Comparison of ENCODE assay signal across 11 cellular contexts in the genomic region with DNA sequence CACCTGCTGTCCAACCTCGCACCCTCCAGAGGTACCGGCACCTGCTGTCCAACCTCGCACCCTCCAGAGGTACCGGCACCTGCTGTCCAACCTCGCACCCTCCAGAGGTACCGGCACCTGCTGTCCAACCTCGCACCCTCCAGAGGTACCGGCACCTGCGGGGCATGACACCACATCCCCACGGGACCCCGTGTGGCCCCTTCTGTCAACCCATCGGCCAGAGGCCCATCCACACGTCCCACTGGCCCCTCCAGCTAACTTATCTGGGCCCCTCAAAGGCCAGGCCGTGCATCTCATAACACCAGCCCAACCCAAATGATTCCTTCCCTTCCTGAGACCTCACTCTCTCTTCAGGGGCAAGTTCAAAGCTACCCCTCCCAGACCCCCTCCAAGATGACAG. TPM values are rescaled to one million over a fixed set of nuclear protein-coding genes. Genes with fewer than 3 reads are reported as not detected.
DNase-seq lines count a peak whose midpoint lies in the region; ATAC-seq lines count a peak whose summit lies in the region.
"Not testable (repeated sequence)": the region's sequence is repeated elsewhere in the genome, so short reads cannot be mapped to it uniquely, and the experiment has no call there.
"Had no signal": no experiment of that assay in that cellular context is flagged by ENCODE, and none has a peak within 500 bp of the region (broad histone marks: within the 10 kb centered on the region; RNA-seq: fewer than 3 reads in every experiment).

No MANE protein-coding gene starts in this region.

- peak overlapping the region; percentile 99 for H3K27ac Mint-ChIP-seq in CD4-positive, CD25-positive, alpha-beta regulatory T cell
- H3K27ac Mint-ChIP-seq in IgD-negative memory B cell: peak overlapping the region in 2 of 3 donors; percentile 83 to 92
- peak overlapping the region; percentile 95 for H3K27ac Mint-ChIP-seq in activated CD4-positive, alpha-beta T cell treated with anti-CD3 and anti-CD28 coated beads for 36 hours
- H3K27ac Mint-ChIP-seq in activated naive CD8-positive, alpha-beta T cell: peak overlapping the region; percentile 97
- peak overlapping the region; percentile 89 to 96 for H3K27ac Mint-ChIP-seq in effector memory CD8-positive, alpha-beta T cell
- H3K27ac Mint-ChIP-seq in naive thymus-derived CD8-positive, alpha-beta T cell: peak overlapping the region; percentile 88 to 100 (median 97)
- peak overlapping the region; percentile 93 for H3K27ac Mint-ChIP-seq in stimulated activated effector memory CD8-positive, alpha-beta T cell treated with anti-CD3 and anti-CD28 coated beads, Interleukin-12 subunit alpha, Interleukin-12 subunit beta, amount 100 ng/mL, for 72 hours

- H3K27me3 Mint-ChIP-seq in CD4-positive, CD25-positive, alpha-beta regulatory T cell; IgD-negative memory B cell; activated CD4-positive, alpha-beta T cell treated with anti-CD3 and anti-CD28 coated beads for 36 hours; activated T-cell treated with anti-CD3 and anti-CD28 coated beads, Interleukin-2, amount 50 U/mL, for 4 hours (ENCODE audit: low read depth); activated naive CD8-positive, alpha-beta T cell; effector memory CD8-positive, alpha-beta T cell; naive thymus-derived CD8-positive, alpha-beta T cell: not testable (repeated sequence)

- not testable (repeated sequence) for H3K9me3 Mint-ChIP-seq in CD4-positive, CD25-positive, alpha-beta regulatory T cell; IgD-negative memory B cell; activated CD4-positive, alpha-beta T cell treated with anti-CD3 and anti-CD28 coated beads for 36 hours (ENCODE audit: low read depth); activated T-cell treated with anti-CD3 and anti-CD28 coated beads, Interleukin-2, amount 50 U/mL, for 4 hours; activated naive CD8-positive, alpha-beta T cell (ENCODE audit: low read depth); effector memory CD8-positive, alpha-beta T cell; naive thymus-derived CD8-positive, alpha-beta T cell; stimulated activated effector memory CD8-positive, alpha-beta T cell treated with anti-CD3 and anti-CD28 coated beads, Interleukin-12 subunit alpha, Interleukin-12 subunit beta, amount 100 ng/mL, for 72 hours

- peaks cover 42% of the 10 kb centered on the region for H3K36me3 Mint-ChIP-seq in CD4-positive, CD25-positive, alpha-beta regulatory T cell
- not testable (repeated sequence) for H3K36me3 Mint-ChIP-seq in IgD-negative memory B cell
- peaks cover 29% of the 10 kb centered on the region for H3K36me3 Mint-ChIP-seq in activated CD4-positive, alpha-beta T cell treated with anti-CD3 and anti-CD28 coated beads for 36 hours (ENCODE audit: low read depth)
- peaks cover 25% of the 10 kb centered on the region for H3K36me3 Mint-ChIP-seq in activated T-cell treated with anti-CD3 and anti-CD28 coated beads, Interleukin-2, amount 50 U/mL, for 4 hours (ENCODE audit: insufficient read depth)
- peaks cover 10% of the 10 kb centered on the region for H3K36me3 Mint-ChIP-seq in activated naive CD8-positive, alpha-beta T cell
- H3K36me3 Mint-ChIP-seq in effector memory CD8-positive, alpha-beta T cell (ENCODE audit: insufficient read depth): peaks cover 50% of the 10 kb centered on the region
- H3K36me3 Mint-ChIP-seq in naive thymus-derived CD8-positive, alpha-beta T cell: peaks cover 11 to 35% (median 11%) of the 10 kb centered on the region in 3 donors
- H3K36me3 Mint-ChIP-seq in stimulated activated effector memory CD8-positive, alpha-beta T cell treated with anti-CD3 and anti-CD28 coated beads, Interleukin-12 subunit alpha, Interleukin-12 subunit beta, amount 100 ng/mL, for 72 hours: peaks cover 44% of the 10 kb centered on the region

- not testable (repeated sequence) for H3K27me3 ChIP-seq in CD4-positive, CD25-positive, alpha-beta regulatory T cell (ENCODE audit: control insufficient read depth, insufficient read depth, low read length)

- not testable (repeated sequence) for H3K9me3 ChIP-seq in CD4-positive, CD25-positive, alpha-beta regulatory T cell (ENCODE audit: control insufficient read depth in 2 of 2, low read length in 2 of 2)

- H3K27ac ChIP-seq in CD4-positive, CD25-positive, alpha-beta regulatory T cell (ENCODE audit: insufficient read depth, low read length, poor library complexity, severe bottlenecking): peak overlapping the region; percentile 88

- not testable (repeated sequence) for DNase-seq in CD4-positive, CD25-positive, alpha-beta regulatory T cell; activated CD4-positive, alpha-beta T cell treated with anti-CD3 and anti-CD28 coated beads for 36 hours; activated T-cell treated with anti-CD3 and anti-CD28 coated beads, Interleukin-2, amount 50 U/mL, for 4 hours; effector memory CD8-positive, alpha-beta T cell; naive thymus-derived CD8-positive, alpha-beta T cell; stimulated activated effector memory CD8-positive, alpha-beta T cell treated with anti-CD3 and anti-CD28 coated beads, Interleukin-12 subunit alpha, Interleukin-12 subunit beta, amount 100 ng/mL, for 72 hours (ENCODE audit: low spot score in 2 of 2)

- peaks cover 98% of the 10 kb centered on the region for H3K4me1 ChIP-seq in CD4-positive, CD25-positive, alpha-beta regulatory T cell (ENCODE audit: control insufficient read depth, insufficient read depth, low read length, poor library complexity, severe bottlenecking)

- intact Hi-C loops in activated CD4-positive, alpha-beta T cell treated with anti-CD3 and anti-CD28 coated beads for 36 hours (cut with DNase I, micrococcal nuclease): loop anchor here in 1 of 2 experiments (5.0 kb wide), 1 partner anchor 1439 kb away; no protein-coding TSS in a partner anchor

- peak overlapping the region; percentile 97 for H3K4me3 ChIP-seq in CD4-positive, CD25-positive, alpha-beta regulatory T cell (ENCODE audit: low read depth, low read length)

- CTCF ChIA-PET in activated CD4-positive, alpha-beta T cell treated with anti-CD3 and anti-CD28 coated beads for 36 hours (lab: Charles Lee): interaction anchor here (0.7 to 1.4 kb wide), 4 partner anchors 11 to 251 kb away, joined by 3 to 5 read pairs (median 4); no protein-coding TSS in a partner anchor

- H3K36me3 ChIP-seq in CD4-positive, CD25-positive, alpha-beta regulatory T cell (ENCODE audit: control insufficient read depth, insufficient read depth, low read length): peaks cover 43% of the 10 kb centered on the region

- POLR2A ChIA-PET in activated CD4-positive, alpha-beta T cell treated with anti-CD3 and anti-CD28 coated beads for 36 hours (lab: Charles Lee): not testable (repeated sequence)
- POLR2A ChIA-PET in naive thymus-derived CD8-positive, alpha-beta T cell (lab: Charles Lee): interaction anchor here (1.7 to 13.0 kb wide), 8 partner anchors 9 to 96 kb away, joined by 5 to 207 read pairs (median 20); no protein-coding TSS in a partner anchor

- H3K4me1 Mint-ChIP-seq in CD4-positive, CD25-positive, alpha-beta regulatory T cell: peaks cover 11 to 90% (median 52%) of the 10 kb centered on the region in 4 donors
- H3K4me1 Mint-ChIP-seq in IgD-negative memory B cell: peaks cover 43 to 71% (median 45%) of the 10 kb centered on the region in 3 donors
- peaks cover 86% of the 10 kb centered on the region for H3K4me1 Mint-ChIP-seq in activated CD4-positive, alpha-beta T cell treated with anti-CD3 and anti-CD28 coated beads for 36 hours
- H3K4me1 Mint-ChIP-seq in activated T-cell treated with anti-CD3 and anti-CD28 coated beads, Interleukin-2, amount 50 U/mL, for 4 hours (ENCODE audit: low read depth): peaks cover 88% of the 10 kb centered on the region
- H3K4me1 Mint-ChIP-seq in activated naive CD8-positive, alpha-beta T cell (ENCODE audit: low read depth): peaks cover 82% of the 10 kb centered on the region
- H3K4me1 Mint-ChIP-seq in effector memory CD8-positive, alpha-beta T cell (ENCODE audit: low read depth in 2 of 2): peaks cover 65 to 84% of the 10 kb centered on the region in 2 donors
- H3K4me1 Mint-ChIP-seq in naive thymus-derived CD8-positive, alpha-beta T cell: peaks cover 52 to 92% (median 83%) of the 10 kb centered on the region in 4 donors
- peaks cover 87% of the 10 kb centered on the region for H3K4me1 Mint-ChIP-seq in stimulated activated effector memory CD8-positive, alpha-beta T cell treated with anti-CD3 and anti-CD28 coated beads, Interleukin-12 subunit alpha, Interleukin-12 subunit beta, amount 100 ng/mL, for 72 hours

- ATAC-seq in CD4-positive, CD25-positive, alpha-beta regulatory T cell (ENCODE audit: low read depth in 2 of 2); activated CD4-positive, alpha-beta T cell treated with anti-CD3 and anti-CD28 coated beads for 36 hours; activated T-cell treated with anti-CD3 and anti-CD28 coated beads, Interleukin-2, amount 50 U/mL, for 4 hours; effector memory CD8-positive, alpha-beta T cell (replicated peaks); naive thymus-derived CD8-positive, alpha-beta T cell; stimulated activated effector memory CD8-positive, alpha-beta T cell treated with anti-CD3 and anti-CD28 coated beads, Interleukin-12 subunit alpha, Interleukin-12 subunit beta, amount 100 ng/mL, for 72 hours: not testable (repeated sequence)

- peak overlapping the region; percentile 90 to 100 (median 99) for H3K4me3 Mint-ChIP-seq in CD4-positive, CD25-positive, alpha-beta regulatory T cell
- peak overlapping the region; percentile 54 to 81 (median 72) for H3K4me3 Mint-ChIP-seq in IgD-negative memory B cell
- H3K4me3 Mint-ChIP-seq in activated CD4-positive, alpha-beta T cell treated with anti-CD3 and anti-CD28 coated beads for 36 hours: not testable (repeated sequence)
- peak overlapping the region; percentile 99 for H3K4me3 Mint-ChIP-seq in activated T-cell treated with anti-CD3 and anti-CD28 coated beads, Interleukin-2, amount 50 U/mL, for 4 hours
- peak overlapping the region; percentile 99 for H3K4me3 Mint-ChIP-seq in activated naive CD8-positive, alpha-beta T cell
- H3K4me3 Mint-ChIP-seq in effector memory CD8-positive, alpha-beta T cell: peak overlapping the region; percentile 99 to 100
- peak overlapping the region; percentile 94 to 100 (median 98) for H3K4me3 Mint-ChIP-seq in naive thymus-derived CD8-positive, alpha-beta T cell
- peak overlapping the region; percentile 99 for H3K4me3 Mint-ChIP-seq in stimulated activated effector memory CD8-positive, alpha-beta T cell treated with anti-CD3 and anti-CD28 coated beads, Interleukin-12 subunit alpha, Interleukin-12 subunit beta, amount 100 ng/mL, for 72 hours

RNA-seq across cellular contexts. Expression of gene RASA3, which starts 6.3 kb away (rescaled TPM):
- 265 TPM for total RNA-seq in CD4-positive, CD25-positive, alpha-beta regulatory T cell
- 100 to 1,000 TPM in 1 of 4 donors, 10 to 100 TPM in 3; 93.8 to 116 (median 99.6) TPM for polyA plus RNA-seq in CD4-positive, CD25-positive, alpha-beta regulatory T cell
- polyA plus RNA-seq in IgD-negative memory B cell: 52.8 TPM
- 10 to 100 TPM; 33.0 to 34.7 TPM for total RNA-seq in activated CD4-positive, alpha-beta T cell treated with anti-CD3 and anti-CD28 coated beads for 36 hours
- total RNA-seq in activated T-cell treated with anti-CD3 and anti-CD28 coated beads, Interleukin-2, amount 50 U/mL, for 4 hours: 10 to 100 TPM; 23.7 to 28.7 (median 26.6) TPM
- total RNA-seq in naive thymus-derived CD8-positive, alpha-beta T cell: 100 to 1,000 TPM; 194 to 196 TPM
- polyA plus RNA-seq in naive thymus-derived CD8-positive, alpha-beta T cell: 100 to 1,000 TPM in 2 of 3 donors, 10 to 100 TPM in 1; 62.2 to 169 (median 105) TPM

RNA-seq across cellular contexts. Expression of gene CFAP97D2, which starts 53.0 kb away (rescaled TPM):
- total RNA-seq in CD4-positive, CD25-positive, alpha-beta regulatory T cell: not detected
- polyA plus RNA-seq in CD4-positive, CD25-positive, alpha-beta regulatory T cell: under 1 TPM in 2 of 4 donors, not detected in 2; 0.22 to 0.86 TPM
- not detected for polyA plus RNA-seq in IgD-negative memory B cell
- total RNA-seq in activated CD4-positive, alpha-beta T cell treated with anti-CD3 and anti-CD28 coated beads for 36 hours: not detected
- not detected for total RNA-seq in activated T-cell treated with anti-CD3 and anti-CD28 coated beads, Interleukin-2, amount 50 U/mL, for 4 hours
- total RNA-seq in naive thymus-derived CD8-positive, alpha-beta T cell: 1 to 10 TPM; 1.5 to 2.0 TPM
- polyA plus RNA-seq in naive thymus-derived CD8-positive, alpha-beta T cell: 1 to 10 TPM; 2.6 to 4.8 (median 3.7) TPM
- total RNA-seq: H1, M059J had no signal
- polyA plus RNA-seq: A549, H1 had no signal
